In genomic region chr11:58575377-58576020, GRCh38 we compare ENCODE assay signal across 1 cellular context.
TF ChIP-seq lines count a peak whose summit lies in the region.

TSS of gene LPXN (minus strand) at chr11:58575856. CDS start at chr11:58575772, 84 bp downstream.

TF ChIP-seq in SK-N-SH, 30 proteins besides CTCF, POLR2A, EP300 and RAD21 (continued from another document):
- TF ChIP-seq PBX3 (IDR thresholded peaks at IDR 0.05) (no peak), ELF1 (IDR thresholded peaks at IDR 0.05) (no peak), NRF1 (IDR thresholded peaks at IDR 0.05; ENCODE audit: low read depth, low read length) (no peak), RXRA (IDR thresholded peaks at IDR 0.05; ENCODE audit: borderline replicate concordance, low read depth) (no peak), USF1 (IDR thresholded peaks at IDR 0.05; ENCODE audit: borderline replicate concordance, low read depth) (no peak), CHD2 (IDR thresholded peaks at IDR 0.05; ENCODE audit: low read length, partially characterized antibody) (no peak), FOXJ3 (CRISPR knock-in tag; IDR thresholded peaks at IDR 0.05) (no peak), GABPA (IDR thresholded peaks at IDR 0.05; ENCODE audit: low read depth) (no peak)
TF ChIP-seq in SK-N-SH: peak in this region for 0.
